In genomic region chr20:50844430-50845100, GRCh38 we compare ENCODE assay signal across 8 cellular contexts. TPM values are rescaled to one million over a fixed set of nuclear protein-coding genes. Genes with fewer than 3 reads are reported as not detected.
DNase-seq lines count a peak whose midpoint lies in the region; ATAC-seq lines count a peak whose summit lies in the region.

No MANE protein-coding gene starts in this region.

- H3K36me3 ChIP-seq in CD4-positive, alpha-beta memory T cell (ENCODE audit: insufficient read depth, low read length), result no peaks in the 10 kb centered on the region

- peak overlapping the region; percentile 14 for H3K4me3 Mint-ChIP-seq in T-helper 1 cell treated with Interleukin-12 subunit alpha and Interleukin-12 subunit beta and Interleukin-4 antibody, amounts not matched to agents 30 μg/mL and 1 μg/mL, for 36 hours
- no peak overlapping the region for H3K4me3 Mint-ChIP-seq in stimulated activated naive CD8-positive, alpha-beta T cell treated with anti-CD3 and anti-CD28 coated beads, Interleukin-15, Interleukin-2, amounts not matched to agents 100 ng/mL and 50 ng/mL, for 24 hours
- no peak overlapping the region for H3K4me3 Mint-ChIP-seq in CD4-positive, alpha-beta memory T cell

- intact Hi-C loops in CD4-positive, alpha-beta memory T cell (cut with micrococcal nuclease), result no loop called here
- intact Hi-C loops in posterior vena cava (cut with DNase I), result no loop called here

- H3K4me3 ChIP-seq in CD4-positive, alpha-beta memory T cell (ENCODE audit: low read length in 2 of 2), result no peak overlapping the region

- H3K27ac ChIP-seq in CD4-positive, alpha-beta memory T cell (ENCODE audit: low read depth, low read length), result no peak overlapping the region

- no peaks in the 10 kb centered on the region for H3K9me3 ChIP-seq in CD4-positive, alpha-beta memory T cell (ENCODE audit: control insufficient read depth in 1 of 2, low read length in 2 of 2)

- POLR2A ChIA-PET in CD4-positive, alpha-beta memory T cell (lab: Charles Lee; ENCODE audit: partially characterized antibody), result no interaction called here

- no peaks in the 10 kb centered on the region for H3K9me3 Mint-ChIP-seq in T-helper 1 cell treated with Interleukin-12 subunit alpha and Interleukin-12 subunit beta and Interleukin-4 antibody, amounts not matched to agents 30 μg/mL and 1 μg/mL, for 36 hours
- no peaks in the 10 kb centered on the region for H3K9me3 Mint-ChIP-seq in stimulated activated naive CD8-positive, alpha-beta T cell treated with anti-CD3 and anti-CD28 coated beads, Interleukin-15, Interleukin-2, amounts not matched to agents 100 ng/mL and 50 ng/mL, for 24 hours
- H3K9me3 Mint-ChIP-seq in CD4-positive, alpha-beta memory T cell, result no peaks in the 10 kb centered on the region

- H3K27me3 Mint-ChIP-seq in T-helper 1 cell treated with Interleukin-12 subunit alpha and Interleukin-12 subunit beta and Interleukin-4 antibody, amounts not matched to agents 30 μg/mL and 1 μg/mL, for 36 hours (ENCODE audit: low read depth), result no peaks in the 10 kb centered on the region
- H3K27me3 Mint-ChIP-seq in stimulated activated naive CD8-positive, alpha-beta T cell treated with anti-CD3 and anti-CD28 coated beads, Interleukin-15, Interleukin-2, amounts not matched to agents 100 ng/mL and 50 ng/mL, for 24 hours, result no peaks in the 10 kb centered on the region
- H3K27me3 Mint-ChIP-seq in CD4-positive, alpha-beta memory T cell, result no peaks in the 10 kb centered on the region

- peak; percentile 96 for ATAC-seq in HG02852 (IDR thresholded peaks at IDR 0.05; ENCODE audit: unreplicated experiment)

- CTCF ChIA-PET in CD4-positive, alpha-beta memory T cell (lab: Charles Lee; ENCODE audit: partially characterized antibody), result no interaction called here

- H3K4me1 Mint-ChIP-seq in T-helper 1 cell treated with Interleukin-12 subunit alpha and Interleukin-12 subunit beta and Interleukin-4 antibody, amounts not matched to agents 30 μg/mL and 1 μg/mL, for 36 hours (ENCODE audit: low read depth), result peaks cover 12% of the 10 kb centered on the region
- H3K4me1 Mint-ChIP-seq in stimulated activated naive CD8-positive, alpha-beta T cell treated with anti-CD3 and anti-CD28 coated beads, Interleukin-15, Interleukin-2, amounts not matched to agents 100 ng/mL and 50 ng/mL, for 24 hours (ENCODE audit: low read depth), result peaks cover 17% of the 10 kb centered on the region
- H3K4me1 Mint-ChIP-seq in CD4-positive, alpha-beta memory T cell, result peaks cover 0 to 1% (median 0%) of the 10 kb centered on the region in 4 donors

- H3K27ac Mint-ChIP-seq in T-helper 1 cell treated with Interleukin-12 subunit alpha and Interleukin-12 subunit beta and Interleukin-4 antibody, amounts not matched to agents 30 μg/mL and 1 μg/mL, for 36 hours, result peak overlapping the region; percentile 68
- H3K27ac Mint-ChIP-seq in stimulated activated naive CD8-positive, alpha-beta T cell treated with anti-CD3 and anti-CD28 coated beads, Interleukin-15, Interleukin-2, amounts not matched to agents 100 ng/mL and 50 ng/mL, for 24 hours, result peak overlapping the region; percentile 65
- H3K27ac Mint-ChIP-seq in CD4-positive, alpha-beta memory T cell, result peak overlapping the region in 1 of 7 donors; percentile 17

- no peaks in the 10 kb centered on the region for H3K36me3 Mint-ChIP-seq in T-helper 1 cell treated with Interleukin-12 subunit alpha and Interleukin-12 subunit beta and Interleukin-4 antibody, amounts not matched to agents 30 μg/mL and 1 μg/mL, for 36 hours (ENCODE audit: low read depth)
- H3K36me3 Mint-ChIP-seq in stimulated activated naive CD8-positive, alpha-beta T cell treated with anti-CD3 and anti-CD28 coated beads, Interleukin-15, Interleukin-2, amounts not matched to agents 100 ng/mL and 50 ng/mL, for 24 hours (ENCODE audit: low read depth), result peaks cover 4% of the 10 kb centered on the region
- H3K36me3 Mint-ChIP-seq in CD4-positive, alpha-beta memory T cell, result peaks cover 0 to 7% of the 10 kb centered on the region in 2 donors

- H3K27me3 ChIP-seq in CD4-positive, alpha-beta memory T cell (ENCODE audit: insufficient read depth, low read length), result no peaks in the 10 kb centered on the region

- DNase-seq in DMS79 treated with DMSO at 0.1 percent for 48 hours (lab: John Stamatoyannopoulos, UW), result peak; percentile 9
- DNase-seq in DMS79 (lab: John Stamatoyannopoulos, UW), result no peak
- peak; percentile 38 for DNase-seq in fibroblast of gingiva (ENCODE audit: low read depth)
- no peak for DNase-seq in CD4-positive, alpha-beta memory T cell
- no peak for DNase-seq in posterior vena cava (ENCODE audit: low spot score)

- peaks cover 8% of the 10 kb centered on the region for H3K4me1 ChIP-seq in CD4-positive, alpha-beta memory T cell (ENCODE audit: insufficient read depth, low read length)

RNA-seq across cellular contexts. Expression of gene BCAS4, which starts 49.7 kb away (rescaled TPM):
- total RNA-seq in CD4-positive, alpha-beta memory T cell, result 10 to 100 TPM; 17.6 to 17.8 TPM
- polyA plus RNA-seq in CD4-positive, alpha-beta memory T cell, result 10 to 100 TPM; 10.8 to 14.6 TPM
- 1 to 10 TPM; 2.1 to 2.7 TPM for total RNA-seq in posterior vena cava

Comparison
In these comparisons a context has a peak if more than half of its experiments do, and no peak if none do; other contexts are left out.
1. DNase-seq: peak in DMS79 treated with DMSO at 0.1 percent for 48 hours (single experiment) and fibroblast of gingiva (single experiment); none in DMS79 (single experiment), CD4-positive, alpha-beta memory T cell (0 of 5) and posterior vena cava (single experiment).
2. RNA of gene BCAS4, which starts 49.7 kb away (total RNA-seq): 17.6 to 17.8 TPM in CD4-positive, alpha-beta memory T cell; 2.1 to 2.7 TPM in posterior vena cava; every median in the first group is over 4 times any median in the second.